21 cellular contexts compared by ENCODE assay signal in genomic region chr15:43266834-43267233, GRCh38. TPM values are rescaled to one million over a fixed set of nuclear protein-coding genes. Genes with fewer than 3 reads are reported as not detected.
DNase-seq lines count a peak whose midpoint lies in the region; ATAC-seq and TF ChIP-seq lines count a peak whose summit lies in the region.
"Had no signal": no experiment of that assay in that cellular context is flagged by ENCODE, and none has a peak within 500 bp of the region (broad histone marks: within the 10 kb centered on the region; RNA-seq: fewer than 3 reads in every experiment).

Gene TGM5 (minus strand): TSS chr15:43266928. CDS start chr15:43266849, 79 bp downstream.

- peak within 1 kb of the TSS; percentile 13 for H3K27ac Mint-ChIP-seq in activated naive CD4-positive, alpha-beta T cell treated with anti-CD3 and anti-CD28 coated beads, Interleukin-2, amount 50 U/mL, for 24 hours
- H3K27ac Mint-ChIP-seq in activated naive CD4-positive, alpha-beta T cell treated with anti-CD3 and anti-CD28 coated beads, Interleukin-2, amount 50 U/mL, for 72 hours: no peak within 1 kb of the TSS
- H3K27ac Mint-ChIP-seq in stimulated activated memory B cell treated with anti-CD40 and anti-IgM and Interleukin-4, amounts not matched to agents 10 μg/mL and 1 μg/mL and 100 μg/mL, for 72 hours: no peak within 1 kb of the TSS
- H3K27ac Mint-ChIP-seq: CD4-positive, CD25-positive, alpha-beta regulatory T cell; HFFc6; stimulated activated effector memory CD8-positive, alpha-beta T cell treated with anti-CD3 and anti-CD28 coated beads, Interleukin-12 subunit alpha, Interleukin-12 subunit beta, amount 100 ng/mL, for 72 hours had no signal

- H3K4me1 Mint-ChIP-seq in activated naive CD4-positive, alpha-beta T cell treated with anti-CD3 and anti-CD28 coated beads, Interleukin-2, amount 50 U/mL, for 24 hours: peaks cover 3% of the 10 kb centered on the region
- H3K4me1 Mint-ChIP-seq in stimulated activated memory B cell treated with anti-CD40 and anti-IgM and Interleukin-4, amounts not matched to agents 10 μg/mL and 1 μg/mL and 100 μg/mL, for 72 hours: peaks cover 41% of the 10 kb centered on the region

- H3K4me3 ChIP-seq in mucosa of stomach (ENCODE audit: low read length): no peak within 1 kb of the TSS
- H3K4me3 ChIP-seq in vagina: no peak within 1 kb of the TSS
- H3K4me3 ChIP-seq: gastrocnemius medialis, uterus had no signal

- H3K27me3 ChIP-seq in mucosa of stomach (ENCODE audit: control insufficient read depth, insufficient read depth, low read length) (no peaks in the 10 kb centered on the region), vagina (no peaks in the 10 kb centered on the region)
- H3K27me3 ChIP-seq: gastrocnemius medialis, uterus had no signal

- ATAC-seq in activated naive CD4-positive, alpha-beta T cell treated with anti-CD3 and anti-CD28 coated beads, Interleukin-2, amount 50 U/mL, for 72 hours: no peak
- ATAC-seq in stimulated activated memory B cell treated with anti-CD40 and anti-IgM and Interleukin-4, amounts not matched to agents 10 μg/mL and 1 μg/mL and 100 μg/mL, for 72 hours: no peak
- no peak for ATAC-seq in Right ventricle myocardium superior (ENCODE audit: poor library complexity)
- ATAC-seq: gastrocnemius medialis; stimulated activated effector memory CD8-positive, alpha-beta T cell treated with anti-CD3 and anti-CD28 coated beads, Interleukin-12 subunit alpha, Interleukin-12 subunit beta, amount 100 ng/mL, for 72 hours had no signal

- no peak for TF ChIP-seq POLR2A in vagina (IDR thresholded peaks at IDR 0.05)

- intact Hi-C loops in vagina (cut with DNase I) (no loop called here), Right ventricle myocardium superior (cut with DNase I) (no loop called here)

- no peak for TF ChIP-seq CTCF in vagina (IDR thresholded peaks at IDR 0.05)

- H3K9ac ChIP-seq in mucosa of stomach (ENCODE audit: low read length): peak within 1 kb of the TSS; percentile 5

- no peaks in the 10 kb centered on the region for H3K9me3 Mint-ChIP-seq in activated naive CD4-positive, alpha-beta T cell treated with anti-CD3 and anti-CD28 coated beads, Interleukin-2, amount 50 U/mL, for 24 hours
- H3K9me3 Mint-ChIP-seq in activated naive CD4-positive, alpha-beta T cell treated with anti-CD3 and anti-CD28 coated beads, Interleukin-2, amount 50 U/mL, for 72 hours: no peaks in the 10 kb centered on the region
- H3K9me3 Mint-ChIP-seq in stimulated activated memory B cell treated with anti-CD40 and anti-IgM and Interleukin-4, amounts not matched to agents 10 μg/mL and 1 μg/mL and 100 μg/mL, for 72 hours: no peaks in the 10 kb centered on the region
- H3K9me3 Mint-ChIP-seq: stimulated activated effector memory CD8-positive, alpha-beta T cell treated with anti-CD3 and anti-CD28 coated beads, Interleukin-12 subunit alpha, Interleukin-12 subunit beta, amount 100 ng/mL, for 72 hours had no signal

- no peaks in the 10 kb centered on the region for H3K36me3 ChIP-seq in mucosa of stomach (ENCODE audit: control insufficient read depth, insufficient read depth, low read length)
- no peaks in the 10 kb centered on the region for H3K36me3 ChIP-seq in vagina
- H3K36me3 ChIP-seq: gastrocnemius medialis, uterus had no signal

- no peaks in the 10 kb centered on the region for H3K36me3 Mint-ChIP-seq in activated naive CD4-positive, alpha-beta T cell treated with anti-CD3 and anti-CD28 coated beads, Interleukin-2, amount 50 U/mL, for 24 hours
- H3K36me3 Mint-ChIP-seq in activated naive CD4-positive, alpha-beta T cell treated with anti-CD3 and anti-CD28 coated beads, Interleukin-2, amount 50 U/mL, for 72 hours: no peaks in the 10 kb centered on the region
- H3K36me3 Mint-ChIP-seq in stimulated activated memory B cell treated with anti-CD40 and anti-IgM and Interleukin-4, amounts not matched to agents 10 μg/mL and 1 μg/mL and 100 μg/mL, for 72 hours: no peaks in the 10 kb centered on the region
- H3K36me3 Mint-ChIP-seq: CD4-positive, CD25-positive, alpha-beta regulatory T cell; stimulated activated effector memory CD8-positive, alpha-beta T cell treated with anti-CD3 and anti-CD28 coated beads, Interleukin-12 subunit alpha, Interleukin-12 subunit beta, amount 100 ng/mL, for 72 hours had no signal

- H3K4me3 Mint-ChIP-seq in activated naive CD4-positive, alpha-beta T cell treated with anti-CD3 and anti-CD28 coated beads, Interleukin-2, amount 50 U/mL, for 24 hours: no peak within 1 kb of the TSS
- no peak within 1 kb of the TSS for H3K4me3 Mint-ChIP-seq in stimulated activated memory B cell treated with anti-CD40 and anti-IgM and Interleukin-4, amounts not matched to agents 10 μg/mL and 1 μg/mL and 100 μg/mL, for 72 hours
- H3K4me3 Mint-ChIP-seq: CD4-positive, CD25-positive, alpha-beta regulatory T cell; HFFc6; stimulated activated effector memory CD8-positive, alpha-beta T cell treated with anti-CD3 and anti-CD28 coated beads, Interleukin-12 subunit alpha, Interleukin-12 subunit beta, amount 100 ng/mL, for 72 hours had no signal

- peaks cover 2% of the 10 kb centered on the region for H3K27me3 Mint-ChIP-seq in activated naive CD4-positive, alpha-beta T cell treated with anti-CD3 and anti-CD28 coated beads, Interleukin-2, amount 50 U/mL, for 24 hours
- H3K27me3 Mint-ChIP-seq in stimulated activated memory B cell treated with anti-CD40 and anti-IgM and Interleukin-4, amounts not matched to agents 10 μg/mL and 1 μg/mL and 100 μg/mL, for 72 hours: no peaks in the 10 kb centered on the region

- H3K27ac ChIP-seq in epithelial cell of prostate (peak within 1 kb of the TSS; percentile 17), vagina (no peak within 1 kb of the TSS)
- H3K27ac ChIP-seq: gastrocnemius medialis, uterus had no signal

- H3K4me1 ChIP-seq in mucosa of stomach (ENCODE audit: control insufficient read depth, insufficient read depth, low read length) (peaks cover 6% of the 10 kb centered on the region), vagina (no peaks in the 10 kb centered on the region)
- H3K4me1 ChIP-seq: gastrocnemius medialis, uterus had no signal

- DNase-seq in activated naive CD4-positive, alpha-beta T cell treated with anti-CD3 and anti-CD28 coated beads, Interleukin-2, amount 50 U/mL, for 72 hours (ENCODE audit: low spot score in 2 of 2): no peak
- peak; percentile 79 for DNase-seq in epithelial cell of prostate (ENCODE audit: low read depth, low spot score)
- DNase-seq in vagina (ENCODE audit: extremely low spot score in 2 of 2): peak; percentile 67 to 91
- DNase-seq in T-helper 9 cell: no peak
- DNase-seq in Right ventricle myocardium superior: no peak
- DNase-seq: activated CD4-positive, CD25-positive, alpha-beta regulatory T cell treated with anti-CD3 and anti-CD28 coated beads, Interleukin-2, amount 50 U/mL, for 72 hours; activated effector memory CD4-positive, alpha-beta T cell treated with Interleukin-2 at 50 U/mL for 16 hours; anterior cingulate cortex; CD4-positive, CD25-positive, alpha-beta regulatory T cell; gastrocnemius medialis; HFFc6; mesendoderm; NCI-H1048; NK-92 treated with Interleukin-12 subunit alpha and Interleukin-12 subunit beta, amount 100 ng/mL, for 24 hours; uterus had no signal

- H3K9me3 ChIP-seq in mucosa of stomach (ENCODE audit: control insufficient read depth, low read length): no peaks in the 10 kb centered on the region
- no peaks in the 10 kb centered on the region for H3K9me3 ChIP-seq in vagina
- H3K9me3 ChIP-seq: gastrocnemius medialis, uterus had no signal

RNA-seq across cellular contexts. Expression of gene TGM5, which starts in this region (rescaled TPM):
- under 1 TPM in 1 of 2 donors, not detected in 1; 0.45 TPM for total RNA-seq in activated naive CD4-positive, alpha-beta T cell treated with anti-CD3 and anti-CD28 coated beads, Interleukin-2, amount 50 U/mL, for 72 hours
- total RNA-seq in vagina: 8.3 TPM
- total RNA-seq in Right ventricle myocardium superior: not detected
- total RNA-seq: A673; CD4-positive, CD25-positive, alpha-beta regulatory T cell; Daoy; HFFc6; uterus had no signal

Comparison
In these comparisons a context has a peak if more than half of its experiments do, and no peak if none do; other contexts are left out.
1. DNase-seq: peak in epithelial cell of prostate (single experiment) and vagina (2 of 2); none in activated naive CD4-positive, alpha-beta T cell treated with anti-CD3 and anti-CD28 coated beads, Interleukin-2, amount 50 U/mL, for 72 hours (0 of 2), T-helper 9 cell (single experiment) and Right ventricle myocardium superior (single experiment).